In the genomic region with DNA sequence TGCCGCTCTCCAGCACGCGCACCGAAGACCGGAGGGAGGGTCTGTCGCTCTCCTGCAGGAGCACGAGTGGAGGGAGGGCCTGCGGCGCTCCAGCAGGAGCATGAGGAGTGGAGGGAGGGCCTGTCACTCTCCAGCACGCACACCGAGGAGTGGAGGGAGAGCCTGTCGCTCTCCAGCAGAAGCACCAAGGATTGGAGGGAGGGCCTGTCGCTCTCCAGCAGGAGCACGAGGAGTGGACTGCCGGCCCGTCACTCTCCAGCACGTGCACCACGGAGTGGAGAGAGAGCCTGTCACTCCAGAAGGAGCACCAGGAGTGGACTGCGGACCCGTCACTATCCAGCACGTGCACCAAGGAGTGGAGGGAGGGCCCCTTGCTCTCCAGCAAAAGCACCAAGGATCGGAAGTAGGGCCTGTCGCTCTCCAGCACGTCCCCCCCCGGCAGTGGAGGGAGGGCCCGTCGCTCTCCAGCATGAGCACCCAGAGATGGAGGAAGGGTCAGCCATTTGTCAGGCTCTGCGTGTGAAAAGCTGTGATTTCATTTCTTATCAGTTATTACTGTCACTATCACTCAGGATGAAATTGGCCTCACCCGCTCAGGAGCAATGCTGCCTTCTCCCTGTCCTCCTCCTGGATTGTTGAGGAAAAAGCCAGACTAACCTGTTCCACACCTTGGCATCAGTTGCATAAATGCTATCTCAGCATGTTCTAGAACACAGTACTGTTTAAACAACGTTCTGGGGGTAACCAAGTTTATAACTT, we compare ENCODE assay signal across 11 cellular contexts. TPM values are rescaled to one million over a fixed set of nuclear protein-coding genes. Genes with fewer than 3 reads are reported as not detected.
A peak's percentile ranks its signal among the peaks of the same experiment; 100 is the strongest.
DNase-seq lines count a peak whose midpoint lies in the region; ATAC-seq and TF ChIP-seq lines count a peak whose summit lies in the region.
"Had no signal": no experiment of that assay in that cellular context is flagged by ENCODE, and none has a peak within 500 bp of the region (broad histone marks: within the 10 kb centered on the region; RNA-seq: fewer than 3 reads in every experiment).

No MANE protein-coding gene starts in this region.

- H3K4me3 ChIP-seq in Panc1 (ENCODE audit: low read depth in 2 of 2, low read length in 2 of 2) (no peak overlapping the region), heart left ventricle (peak overlapping the region in 6 of 12 donors; percentile 4 to 38 (median 19))
- H3K4me3 ChIP-seq: SJCRH30 had no signal

- CTCF ChIA-PET in Panc1 (lab: Charles Lee): no interaction called here

- no peak for TF ChIP-seq CTCF in Panc1 (IDR thresholded peaks at IDR 0.05)
- TF ChIP-seq CTCF in heart left ventricle (IDR thresholded peaks at IDR 0.05): no peak

- in situ Hi-C loops in Panc1 (cut with HindIII; ENCODE audit: low pct_unique_long_range_greater_than_20kb, low sequenced_read_pairs): no loop called here

- H3K9me3 ChIP-seq in Panc1 (ENCODE audit: control insufficient read depth, insufficient read depth, low read depth, low read length): no peaks in the 10 kb centered on the region
- peaks cover 0 to 4% (median 0%) of the 10 kb centered on the region in 12 donors for H3K9me3 ChIP-seq in heart left ventricle
- H3K9me3 ChIP-seq: SJCRH30 had no signal

- ATAC-seq in Panc1: peak; percentile 53
- ATAC-seq in heart left ventricle: peak; percentile 85 to 97 (median 92)
- no peak for ATAC-seq in GM21619 (IDR thresholded peaks at IDR 0.05; ENCODE audit: unreplicated experiment)
- no peak for ATAC-seq in GM21529 (IDR thresholded peaks at IDR 0.05; ENCODE audit: unreplicated experiment)

- POLR2A ChIA-PET in Panc1 (lab: Charles Lee): no interaction called here

- BruUV-seq in Panc1 (replicated peaks; lab: Mats Ljungman, UMichigan): no TSS peak

- no peak for TF ChIP-seq POLR2A in heart left ventricle (IDR thresholded peaks at IDR 0.05)

- H3K4me1 ChIP-seq in Panc1 (ENCODE audit: control insufficient read depth, insufficient read depth, low read length): no peaks in the 10 kb centered on the region; the same call in 1 of the 2 replicates
- peaks cover 0 to 16% (median 0%) of the 10 kb centered on the region in 12 donors for H3K4me1 ChIP-seq in heart left ventricle
- H3K4me1 ChIP-seq: SJCRH30 had no signal

- DNase-seq in EH (ENCODE audit: low read depth) (peak; percentile 13), Panc1 (ENCODE audit: low read depth, low spot score) (no peak), heart left ventricle (peak; percentile 62 to 96 (median 89)), posterior vena cava (ENCODE audit: low spot score) (peak; percentile 84), NCI-H1048 (lab: John Stamatoyannopoulos, UW) (no peak), dedifferentiated amniotic fluid mesenchymal stem cell (ENCODE audit: extremely low spot score) (no peak)
- DNase-seq: GOT3, SJCRH30 had no signal

- H3K27ac ChIP-seq in Panc1 (ENCODE audit: low read length) (no peak overlapping the region), heart left ventricle (peak overlapping the region in 1 of 12 donors; percentile 63)
- H3K27ac ChIP-seq: parathyroid adenoma, SJCRH30 had no signal

- intact Hi-C loops in Panc1 (cut with micrococcal nuclease; ENCODE audit: unreplicated experiment): no loop called here
- intact Hi-C loops in heart left ventricle (cut with DNase I): no loop called here
- intact Hi-C loops in posterior vena cava (cut with DNase I): no loop called here

- H3K27me3 ChIP-seq in Panc1 (ENCODE audit: control insufficient read depth, insufficient read depth, low read length): no peaks in the 10 kb centered on the region
- H3K27me3 ChIP-seq in heart left ventricle: no peaks in the 10 kb centered on the region
- H3K27me3 ChIP-seq: SJCRH30 had no signal

- H3K36me3 ChIP-seq in Panc1 (ENCODE audit: control insufficient read depth, insufficient read depth, low read length): no peaks in the 10 kb centered on the region
- H3K36me3 ChIP-seq in heart left ventricle: peaks cover 0 to 36% (median 27%) of the 10 kb centered on the region in 9 donors
- H3K36me3 ChIP-seq: SJCRH30 had no signal

- 62 to 90% (median 73%) methylated on average over 24 to 30 of the region's 30 CpGs for WGBS in heart left ventricle, 4 donors

RNA-seq across cellular contexts. Expression of a gene that starts 35.9 kb away (rescaled TPM):
- total RNA-seq in Panc1 (2021; ENCODE audit: unreplicated experiment) (42.9 TPM), heart left ventricle (100 to 1,000 TPM in 8 of 9 donors, 10 to 100 TPM in 1; 94.6 to 200 (median 172) TPM), posterior vena cava (10 to 100 TPM; 29.5 to 43.2 TPM)
- 31.8 TPM for polyA plus RNA-seq in Panc1 (2012; ENCODE audit: insufficient read length)
- 100 to 1,000 TPM in 1 of 2 donors, 10 to 100 TPM in 1; 69.2 to 139 TPM for polyA plus RNA-seq in heart left ventricle

Comparison
In these comparisons a context has a peak if more than half of its experiments do, and no peak if none do; other contexts are left out.
1. DNase-seq: peak in EH (single experiment), heart left ventricle (5 of 5) and posterior vena cava (single experiment); none in Panc1 (single experiment), NCI-H1048 (single experiment) and dedifferentiated amniotic fluid mesenchymal stem cell (single experiment).
2. ATAC-seq: peak in Panc1 (single experiment) and heart left ventricle (4 of 4); none in GM21619 (single experiment) and GM21529 (single experiment).